10 cellular contexts compared by ENCODE assay signal in the genomic region with DNA sequence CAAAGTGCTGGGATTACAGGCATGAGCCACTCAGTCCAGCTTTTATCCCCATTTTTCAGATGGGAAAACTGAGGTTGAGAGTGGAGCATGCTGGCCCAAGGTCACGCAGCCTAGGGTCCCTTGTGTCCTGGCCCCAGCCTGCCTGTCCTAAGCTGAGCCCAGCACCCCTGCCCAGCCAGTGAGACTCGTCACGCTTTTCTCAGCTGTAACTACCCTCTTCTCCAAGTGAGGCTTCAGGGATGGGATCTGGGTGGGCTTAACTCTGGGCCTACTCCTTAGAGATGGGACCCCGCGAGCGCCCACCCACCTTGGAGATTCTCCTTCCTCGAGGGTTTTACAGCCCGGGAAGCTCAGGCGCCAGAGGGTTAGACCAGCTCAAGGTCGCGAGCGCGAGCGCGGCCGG. TPM values are rescaled to one million over a fixed set of nuclear protein-coding genes. Genes with fewer than 3 reads are reported as not detected.
DNase-seq lines count a peak whose midpoint lies in the region; ATAC-seq, FAIRE-seq and TF ChIP-seq lines count a peak whose summit lies in the region.
"Had no signal": no experiment of that assay in that cellular context is flagged by ENCODE, and none has a peak within 500 bp of the region (broad histone marks: within the 10 kb centered on the region; RNA-seq: fewer than 3 reads in every experiment).

No MANE protein-coding gene starts in this region.

- ATAC-seq in CD8-positive, alpha-beta T cell, result no peak
- no peak for ATAC-seq in GM19328 (IDR thresholded peaks at IDR 0.05; ENCODE audit: unreplicated experiment)
- ATAC-seq in HG03045 (IDR thresholded peaks at IDR 0.05; ENCODE audit: unreplicated experiment), result no peak

- H3K36me3 ChIP-seq in CD8-positive, alpha-beta T cell (ENCODE audit: insufficient read depth, low read length), result no peaks in the 10 kb centered on the region
- H3K36me3 ChIP-seq in trophoblast cell (ENCODE audit: control insufficient read depth in 1 of 2, insufficient read depth in 2 of 2, low read length in 2 of 2), result peaks cover 6 to 12% of the 10 kb centered on the region in 2 experiments
- H3K36me3 ChIP-seq: transverse colon had no signal

- peaks cover 27% of the 10 kb centered on the region for H3K4me1 ChIP-seq in CD8-positive, alpha-beta T cell (ENCODE audit: insufficient read depth, low read length)
- peaks cover 12 to 15% of the 10 kb centered on the region in 2 experiments for H3K4me1 ChIP-seq in trophoblast cell (ENCODE audit: control insufficient read depth in 1 of 2, insufficient read depth in 2 of 2, low read length in 2 of 2)

- DNase-seq in CD8-positive, alpha-beta T cell, result no peak
- DNase-seq in glutamatergic neuron (no peak), trophoblast cell (no peak), GM12891 (ENCODE audit: insufficient read length, low spot score) (no peak), NCI-H1417 (lab: John Stamatoyannopoulos, UW) (no peak)
- DNase-seq: DND-41, transverse colon had no signal

- no peak overlapping the region for H4K12ac ChIP-seq in trophoblast cell (ENCODE audit: low read depth, low read length)

- no CpG with 5 or more reads among the region's 16 CpGs for WGBS in trophoblast cell (ENCODE audit: extremely low coverage, insufficient coverage, insufficient read length)

- H3K79me2 ChIP-seq in trophoblast cell (ENCODE audit: control insufficient read depth, insufficient read depth, low read length, poor library complexity), result peaks cover 10% of the 10 kb centered on the region

- intact Hi-C loops in CD8-positive, alpha-beta T cell (cut with DNase I, micrococcal nuclease), result loop anchor here in 1 of 2 experiments (10.0 kb wide), 1 partner anchor 53 kb away; a partner anchor contains a TSS

- no peak overlapping the region for H2BK120ac ChIP-seq in trophoblast cell (ENCODE audit: insufficient read depth, low read length, poor library complexity)

- peaks cover 8% of the 10 kb centered on the region for H3K79me1 ChIP-seq in trophoblast cell (ENCODE audit: low read length)

- POLR2A ChIA-PET in CD8-positive, alpha-beta T cell (lab: Charles Lee), result interaction anchor here (4.0 kb wide), 1 partner anchor 21 kb away, joined by 22 read pairs; no protein-coding TSS in a partner anchor

- H3K27ac ChIP-seq in CD8-positive, alpha-beta T cell (ENCODE audit: low read depth, low read length), result no peak overlapping the region
- H3K27ac ChIP-seq in trophoblast cell (ENCODE audit: low read depth, low read length), result no peak overlapping the region
- H3K27ac ChIP-seq: transverse colon had no signal

- H2AFZ ChIP-seq in trophoblast cell (ENCODE audit: insufficient read depth, low read length, poor library complexity), result no peak overlapping the region

- H3K36me3 Mint-ChIP-seq in CD8-positive, alpha-beta T cell, result no peaks in the 10 kb centered on the region
- H3K36me3 Mint-ChIP-seq in IgD-negative memory B cell, result peaks cover 3% of the 10 kb centered on the region
- H3K36me3 Mint-ChIP-seq in glutamatergic neuron (ENCODE audit: unreplicated experiment), result no peaks in the 10 kb centered on the region

- no peaks in the 10 kb centered on the region for H3K9me3 ChIP-seq in CD8-positive, alpha-beta T cell (ENCODE audit: low read length)
- peaks cover 6% of the 10 kb centered on the region for H3K9me3 ChIP-seq in trophoblast cell (ENCODE audit: insufficient read depth, low read depth, low read length)
- H3K9me3 ChIP-seq: transverse colon had no signal

- no peak overlapping the region for H3K27ac Mint-ChIP-seq in CD8-positive, alpha-beta T cell
- H3K27ac Mint-ChIP-seq in IgD-negative memory B cell (peak overlapping the region in 1 of 3 donors; percentile 74), glutamatergic neuron (ENCODE audit: unreplicated experiment) (no peak overlapping the region)

- H4K91ac ChIP-seq in trophoblast cell (ENCODE audit: low read depth, low read length), result no peak overlapping the region

- no peak overlapping the region for H3K4ac ChIP-seq in trophoblast cell (ENCODE audit: low read depth, low read length)

- no peak overlapping the region for H3K18ac ChIP-seq in trophoblast cell (ENCODE audit: low read length)

- H2BK5ac ChIP-seq in trophoblast cell (ENCODE audit: low read depth, low read length, poor library complexity), result no peak overlapping the region

- H2BK12ac ChIP-seq in trophoblast cell (ENCODE audit: low read length), result no peak overlapping the region

- H3K4me3 ChIP-seq in CD8-positive, alpha-beta T cell (ENCODE audit: low read depth, low read length), result no peak overlapping the region
- H3K4me3 ChIP-seq in trophoblast cell (ENCODE audit: low read depth, low read length), result no peak overlapping the region

- H3K9ac ChIP-seq in trophoblast cell (ENCODE audit: low read length), result no peak overlapping the region

- no peak for TF ChIP-seq CTCF in CD8-positive, alpha-beta T cell (IDR thresholded peaks at IDR 0.05)
- no peak for TF ChIP-seq CTCF in glutamatergic neuron (IDR thresholded peaks at IDR 0.05; ENCODE audit: partially characterized antibody, unreplicated experiment)

- H3K4me2 ChIP-seq in trophoblast cell (ENCODE audit: low read length), result peak overlapping the region; percentile 53

- H3K23ac ChIP-seq in trophoblast cell (ENCODE audit: low read length), result no peak overlapping the region

- CTCF ChIA-PET in CD8-positive, alpha-beta T cell (lab: Charles Lee), result interaction anchor here (0.7 to 6.0 kb wide), 3 partner anchors 10 to 69 kb away, joined by 3 to 34 read pairs (median 20); no protein-coding TSS in a partner anchor

- H3K4me1 Mint-ChIP-seq in CD8-positive, alpha-beta T cell (ENCODE audit: low read depth), result peaks cover 39% of the 10 kb centered on the region
- H3K4me1 Mint-ChIP-seq in IgD-negative memory B cell (peaks cover 13 to 22% (median 16%) of the 10 kb centered on the region in 3 donors), glutamatergic neuron (ENCODE audit: low read depth, unreplicated experiment) (peaks cover 28% of the 10 kb centered on the region)

- peaks cover 16% of the 10 kb centered on the region for H3K27me3 ChIP-seq in CD8-positive, alpha-beta T cell (ENCODE audit: insufficient read depth, low read length)
- peaks cover 20% of the 10 kb centered on the region for H3K27me3 ChIP-seq in trophoblast cell (ENCODE audit: insufficient read depth, low read length)

- H3K9me3 Mint-ChIP-seq in CD8-positive, alpha-beta T cell, result no peaks in the 10 kb centered on the region
- no peaks in the 10 kb centered on the region for H3K9me3 Mint-ChIP-seq in IgD-negative memory B cell
- peaks cover 25% of the 10 kb centered on the region for H3K9me3 Mint-ChIP-seq in glutamatergic neuron (ENCODE audit: unreplicated experiment)

- FAIRE-seq in GM12891 (lab: Jason Lieb, UNC), result no peak

- H3K27me3 Mint-ChIP-seq in CD8-positive, alpha-beta T cell (ENCODE audit: low read depth), result peaks cover 15% of the 10 kb centered on the region
- H3K27me3 Mint-ChIP-seq in IgD-negative memory B cell (peaks cover 15% of the 10 kb centered on the region), glutamatergic neuron (ENCODE audit: unreplicated experiment) (peaks cover 25% of the 10 kb centered on the region)

- H2AK5ac ChIP-seq in trophoblast cell (ENCODE audit: low read length), result no peak overlapping the region

- TF ChIP-seq POLR2A in GM12891 (IDR thresholded peaks at IDR 0.05; ENCODE audit: low read depth, low read length), result no peak

- H4K8ac ChIP-seq in trophoblast cell (ENCODE audit: low read depth, low read length), result no peak overlapping the region

- peak overlapping the region; percentile 82 for H3K4me3 Mint-ChIP-seq in CD8-positive, alpha-beta T cell
- H3K4me3 Mint-ChIP-seq in IgD-negative memory B cell, result peak overlapping the region in 3 of 4 donors; percentile 50 to 83 (median 66)
- H3K4me3 Mint-ChIP-seq in glutamatergic neuron (ENCODE audit: unreplicated experiment), result peak overlapping the region; percentile 95

- H3K14ac ChIP-seq in trophoblast cell (ENCODE audit: low read length), result no peak overlapping the region

TF ChIP-seq in GM12891, 5 proteins besides CTCF, POLR2A, EP300 and RAD21:
- TF ChIP-seq PAX5 (IDR thresholded peaks at IDR 0.05; ENCODE audit: insufficient read depth, low read length, severe bottlenecking), result no peak
- TF ChIP-seq SPI1 (IDR thresholded peaks at IDR 0.05; ENCODE audit: low read depth, low read length), result no peak
- TF ChIP-seq POLR2AphosphoS5 (IDR thresholded peaks at IDR 0.05; ENCODE audit: low read depth, low read length), result no peak

RNA-seq across cellular contexts. Expression of a gene that starts 0.4 kb away (rescaled TPM):
- total RNA-seq in CD8-positive, alpha-beta T cell, result under 1 TPM; 0.19 to 0.31 TPM
- polyA plus RNA-seq in IgD-negative memory B cell, result not detected
- total RNA-seq in glutamatergic neuron (ENCODE audit: unreplicated experiment), result 19.2 TPM
- polyA plus RNA-seq in trophoblast cell (2013), result 0.10 and 0.12 TPM in 2 replicates
- 0.18 TPM for polyA plus RNA-seq in GM12891 (2012; ENCODE audit: low read depth, missing spikeins)

RNA-seq across cellular contexts. Expression of a gene that starts 2.4 kb away (rescaled TPM):
- total RNA-seq in CD8-positive, alpha-beta T cell, result 10 to 100 TPM; 16.8 to 17.1 TPM
- polyA plus RNA-seq in IgD-negative memory B cell, result 72.5 TPM
- total RNA-seq in glutamatergic neuron (ENCODE audit: unreplicated experiment), result 115 TPM
- 225 and 238 TPM in 2 replicates for polyA plus RNA-seq in trophoblast cell (2013)
- 58.0 TPM for polyA plus RNA-seq in GM12891 (2012; ENCODE audit: low read depth, missing spikeins)

RNA-seq across cellular contexts. Expression of a gene that starts 13.3 kb away (rescaled TPM):
- 1 to 10 TPM; 4.9 to 5.7 TPM for total RNA-seq in CD8-positive, alpha-beta T cell
- polyA plus RNA-seq in IgD-negative memory B cell, result not detected
- total RNA-seq in glutamatergic neuron (ENCODE audit: unreplicated experiment), result 61.3 TPM
- 4.7 and 5.3 TPM in 2 replicates for polyA plus RNA-seq in trophoblast cell (2013)
- polyA plus RNA-seq in GM12891 (2012; ENCODE audit: low read depth, missing spikeins), result 1.4 TPM

RNA-seq across cellular contexts. Expression of a gene that starts 22.9 kb away (rescaled TPM):
- 10 to 100 TPM; 34.4 to 36.3 TPM for total RNA-seq in CD8-positive, alpha-beta T cell
- 14.8 TPM for polyA plus RNA-seq in IgD-negative memory B cell
- 85.4 TPM for total RNA-seq in glutamatergic neuron (ENCODE audit: unreplicated experiment)
- polyA plus RNA-seq in trophoblast cell (2013), result 160 and 162 TPM in 2 replicates
- 94.6 TPM for polyA plus RNA-seq in GM12891 (2012; ENCODE audit: low read depth, missing spikeins)

RNA-seq across cellular contexts. Expression of a gene that starts 25.5 kb away (rescaled TPM):
- total RNA-seq in CD8-positive, alpha-beta T cell, result 10 to 100 TPM; 39.3 to 41.1 TPM
- 0.19 TPM for polyA plus RNA-seq in IgD-negative memory B cell
- 11.4 TPM for total RNA-seq in glutamatergic neuron (ENCODE audit: unreplicated experiment)
- polyA plus RNA-seq in trophoblast cell (2013), result 22.3 and 23.5 TPM in 2 replicates
- polyA plus RNA-seq in GM12891 (2012; ENCODE audit: low read depth, missing spikeins), result 0.04 TPM

Comparison
In these comparisons a context has a peak if more than half of its experiments do, and no peak if none do; other contexts are left out.
1. RNA of a gene that starts 0.4 kb away (total RNA-seq): 19.2 TPM in glutamatergic neuron (single experiment); 0.19 to 0.31 TPM in CD8-positive, alpha-beta T cell; every median in the first group is over 10 times any median in the second.
2. Peak in every context shown above with its lines, with median percentiles within 50 percentile points of each other: H3K4me3 Mint-ChIP-seq.